Comparison of ENCODE assay signal across 4 cellular contexts in the genomic region with DNA sequence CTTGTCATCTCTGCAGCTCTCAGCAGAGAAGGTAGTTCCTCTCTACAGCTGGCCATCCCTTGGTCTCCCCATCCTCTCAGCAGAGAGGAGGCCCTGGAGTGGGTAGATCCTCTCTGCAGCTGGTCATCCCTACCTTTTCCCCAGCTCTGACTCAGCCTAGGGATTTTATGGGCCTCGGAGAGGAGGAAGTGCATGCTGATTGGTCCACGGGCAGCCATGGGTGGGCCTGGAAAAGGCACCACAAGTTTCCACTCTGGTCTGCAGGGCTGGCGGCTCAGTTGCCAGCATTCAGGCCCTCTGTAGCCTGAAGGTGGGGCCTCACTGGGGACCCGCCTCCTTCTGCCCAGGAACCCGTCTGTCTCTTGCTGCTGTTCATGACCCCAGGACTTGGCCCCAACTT.
TF ChIP-seq lines count a peak whose summit lies in the region.

No MANE protein-coding gene starts in this region.

TF ChIP-seq in A549, 52 proteins besides CTCF, POLR2A, EP300 and RAD21:
- TF ChIP-seq NPAS2 (CRISPR knock-in tag; IDR thresholded peaks at IDR 0.05; ENCODE audit: borderline replicate concordance) (no peak), HOXB13 (CRISPR knock-in tag; IDR thresholded peaks at IDR 0.05; ENCODE audit: low read depth) (no peak), ZFP36 (IDR thresholded peaks at IDR 0.05; ENCODE audit: borderline replicate concordance, partially characterized antibody) (no peak), KDM5A (IDR thresholded peaks at IDR 0.05) (no peak), HEYL (CRISPR knock-in tag; IDR thresholded peaks at IDR 0.05) (no peak), HOXA7 (CRISPR knock-in tag; IDR thresholded peaks at IDR 0.05) (no peak), SREBF2 (IDR thresholded peaks at IDR 0.05) (no peak), CHD2 (IDR thresholded peaks at IDR 0.05; ENCODE audit: low read length, partially characterized antibody) (no peak), KDM1A (IDR thresholded peaks at IDR 0.05; ENCODE audit: low read depth) (no peak), ZSCAN20 (CRISPR knock-in tag; IDR thresholded peaks at IDR 0.05) (no peak), ZC3H11A (IDR thresholded peaks at IDR 0.05) (no peak)
- TF ChIP-seq, protein P1, sequence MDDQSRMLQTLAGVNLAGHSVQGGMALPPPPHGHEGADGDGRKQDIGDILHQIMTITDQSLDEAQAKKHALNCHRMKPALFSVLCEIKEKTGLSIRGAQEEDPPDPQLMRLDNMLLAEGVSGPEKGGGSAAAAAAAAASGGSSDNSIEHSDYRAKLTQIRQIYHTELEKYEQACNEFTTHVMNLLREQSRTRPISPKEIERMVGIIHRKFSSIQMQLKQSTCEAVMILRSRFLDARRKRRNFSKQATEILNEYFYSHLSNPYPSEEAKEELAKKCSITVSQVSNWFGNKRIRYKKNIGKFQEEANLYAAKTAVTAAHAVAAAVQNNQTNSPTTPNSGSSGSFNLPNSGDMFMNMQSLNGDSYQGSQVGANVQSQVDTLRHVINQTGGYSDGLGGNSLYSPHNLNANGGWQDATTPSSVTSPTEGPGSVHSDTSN (IDR thresholded peaks at IDR 0.05) = no peak
- TF ChIP-seq, protein P2, sequence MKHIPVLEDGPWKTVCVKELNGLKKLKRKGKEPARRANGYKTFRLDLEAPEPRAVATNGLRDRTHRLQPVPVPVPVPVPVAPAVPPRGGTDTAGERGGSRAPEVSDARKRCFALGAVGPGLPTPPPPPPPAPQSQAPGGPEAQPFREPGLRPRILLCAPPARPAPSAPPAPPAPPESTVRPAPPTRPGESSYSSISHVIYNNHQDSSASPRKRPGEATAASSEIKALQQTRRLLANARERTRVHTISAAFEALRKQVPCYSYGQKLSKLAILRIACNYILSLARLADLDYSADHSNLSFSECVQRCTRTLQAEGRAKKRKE (CRISPR knock-in tag; IDR thresholded peaks at IDR 0.05; ENCODE audit: low read depth) = no peak

TF ChIP-seq in HCT116, 20 proteins besides CTCF, POLR2A, EP300 and RAD21:
- TF ChIP-seq EZH2 (IDR thresholded peaks at IDR 0.05) (no peak), SRF (IDR thresholded peaks at IDR 0.05; ENCODE audit: low read depth) (no peak), EGR1 (IDR thresholded peaks at IDR 0.05; ENCODE audit: low read depth) (no peak), POLR2AphosphoS5 (IDR thresholded peaks at IDR 0.05; ENCODE audit: low read depth, low read length) (0 out of 2 replicates have a peak, but pooled peaks have one; percentile 17)

TF ChIP-seq in H1, 55 proteins besides CTCF, POLR2A, EP300 and RAD21:
- TF ChIP-seq TAF1 (IDR thresholded peaks at IDR 0.05; ENCODE audit: low read depth, low read length) (0 out of 2 replicates have a peak, but pooled peaks have one; percentile 15), CHD1 (IDR thresholded peaks at IDR 0.05; ENCODE audit: low read depth, low read length) (no peak)
- TF ChIP-seq, protein P3, sequence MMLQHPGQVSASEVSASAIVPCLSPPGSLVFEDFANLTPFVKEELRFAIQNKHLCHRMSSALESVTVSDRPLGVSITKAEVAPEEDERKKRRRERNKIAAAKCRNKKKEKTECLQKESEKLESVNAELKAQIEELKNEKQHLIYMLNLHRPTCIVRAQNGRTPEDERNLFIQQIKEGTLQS (IDR thresholded peaks at IDR 0.05; ENCODE audit: insufficient read depth, low read depth, low read length) = no peak

TF ChIP-seq in HepG2, 621 proteins besides CTCF, POLR2A, EP300 and RAD21:
- no peak for TF ChIP-seq ZNF530 (CRISPR knock-in tag; IDR thresholded peaks at IDR 0.05; ENCODE audit: low read depth)
TF ChIP-seq in HepG2: peak in this region for 0.
